Comparison of ENCODE assay signal across 27 cellular contexts in the genomic region with DNA sequence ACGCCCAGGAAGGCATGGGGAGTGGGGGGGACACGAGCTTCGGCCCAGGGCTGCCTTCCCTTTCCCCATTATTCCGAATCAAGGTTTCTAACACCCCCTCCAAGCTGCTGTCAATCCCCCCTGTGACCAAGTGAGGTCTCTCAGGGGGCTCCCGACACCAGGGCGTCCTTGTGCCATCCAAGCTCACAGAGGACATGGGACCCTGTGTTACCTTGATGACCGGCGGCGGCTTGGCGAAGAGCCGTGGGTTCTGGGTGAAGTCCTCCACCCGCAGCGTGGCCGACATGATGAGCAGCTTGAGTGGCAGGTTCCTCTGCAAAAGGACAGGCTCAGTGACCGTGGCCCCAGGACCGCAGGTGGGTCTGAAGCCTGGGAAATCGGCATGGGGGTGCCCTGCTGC.
"Had no signal": no experiment of that assay in that cellular context is flagged by ENCODE, and none has a peak within 500 bp of the region (broad histone marks: within the 10 kb centered on the region; RNA-seq: fewer than 3 reads in every experiment).

No MANE protein-coding gene starts in this region.

- H3K9me3 ChIP-seq: pancreas, prostate gland, right atrium auricular region, right lobe of liver, sigmoid colon, stomach, thoracic aorta, thyroid gland, tibial nerve, upper lobe of left lung, vagina had no signal

- H3K4me3 ChIP-seq: neural progenitor cell, pancreas, prostate gland, right atrium auricular region, right lobe of liver, sigmoid colon, stomach, thoracic aorta, thyroid gland, tibial nerve, upper lobe of left lung, vagina had no signal

- H3K36me3 ChIP-seq: neural progenitor cell had no signal

- H3K4me1 ChIP-seq: neural progenitor cell, pancreas, prostate gland, right atrium auricular region, right lobe of liver, sigmoid colon, stomach, thyroid gland, tibial nerve, upper lobe of left lung, vagina had no signal

- FAIRE-seq: pancreas, small intestine, urothelium cell line had no signal

- H3K4me3 Mint-ChIP-seq: natural killer cell; nephron; neural progenitor cell; stimulated activated effector memory CD8-positive, alpha-beta T cell treated with anti-CD3 and anti-CD28 coated beads, Interleukin-12 subunit alpha, Interleukin-12 subunit beta, amount 100 ng/mL, for 72 hours; stimulated activated naive B cell treated with anti-CD40 and anti-IgM and Interleukin-4, amounts not matched to agents 10 μg/mL and 1 μg/mL and 100 μg/mL, for 72 hours; stimulated activated naive CD8-positive, alpha-beta T cell treated with anti-CD3 and anti-CD28 coated beads, Interleukin-15, Interleukin-2, amounts not matched to agents 100 ng/mL and 50 ng/mL, for 24 hours had no signal

- H3K27ac Mint-ChIP-seq: natural killer cell; nephron; neural progenitor cell; stimulated activated naive B cell treated with anti-CD40 and anti-IgM and Interleukin-4, amounts not matched to agents 10 μg/mL and 1 μg/mL and 100 μg/mL, for 72 hours; stimulated activated naive CD8-positive, alpha-beta T cell treated with anti-CD3 and anti-CD28 coated beads, Interleukin-15, Interleukin-2, amounts not matched to agents 100 ng/mL and 50 ng/mL, for 24 hours had no signal

- H3K27me3 ChIP-seq: neural progenitor cell, pancreas, right atrium auricular region, right lobe of liver, sigmoid colon, stomach, thyroid gland, tibial nerve, upper lobe of left lung, vagina had no signal

- H3K4me2 ChIP-seq: neural progenitor cell had no signal

- ATAC-seq: natural killer cell; pancreas; right lobe of liver; stimulated activated effector memory CD8-positive, alpha-beta T cell treated with anti-CD3 and anti-CD28 coated beads, Interleukin-12 subunit alpha, Interleukin-12 subunit beta, amount 100 ng/mL, for 72 hours; stimulated activated naive B cell treated with anti-CD40 and anti-IgM and Interleukin-4, amounts not matched to agents 10 μg/mL and 1 μg/mL and 100 μg/mL, for 72 hours had no signal

- H3K9ac ChIP-seq: neural progenitor cell had no signal

- DNase-seq: natural killer cell; occipital lobe; retina; right lobe of liver; sigmoid colon; small intestine; stimulated activated CD4-positive, alpha-beta T cell treated with anti-CD3 and anti-CD28 coated beads, Interleukin-15, amount 100 ng/mL, for 24 hours; stimulated activated CD4-positive, alpha-beta T cell treated with anti-CD3 and anti-CD28 coated beads, Interleukin-2, amount 100 ng/mL, for 24 hours; stimulated activated CD4-positive, alpha-beta T cell treated with anti-CD3 and anti-CD28 coated beads, Interleukin-2, amount 100 ng/mL, for 48 hours; stimulated activated CD4-positive, alpha-beta T cell treated with anti-CD3 and anti-CD28 coated beads, Interleukin-4, amount 100 ng/mL, for 24 hours; stimulated activated naive B cell treated with anti-CD40 and anti-IgM and Interleukin-4, amounts not matched to agents 10 μg/mL and 1 μg/mL and 100 μg/mL, for 72 hours; stimulated activated naive CD4-positive, alpha-beta T cell treated with Interleukin-2 at 50 U/mL for 16 hours; stomach; thyroid gland; trophoblast cell; upper lobe of left lung had no signal

- H2AFZ ChIP-seq: neural progenitor cell had no signal

- H3K27ac ChIP-seq: neural progenitor cell, pancreas, prostate gland, right atrium auricular region, right lobe of liver, sigmoid colon, stomach, thoracic aorta, thyroid gland, tibial nerve, upper lobe of left lung, vagina had no signal

- H3K36me3 Mint-ChIP-seq: natural killer cell had no signal

- H3K27me3 Mint-ChIP-seq: stimulated activated naive B cell treated with anti-CD40 and anti-IgM and Interleukin-4, amounts not matched to agents 10 μg/mL and 1 μg/mL and 100 μg/mL, for 72 hours; stimulated activated naive CD8-positive, alpha-beta T cell treated with anti-CD3 and anti-CD28 coated beads, Interleukin-15, Interleukin-2, amounts not matched to agents 100 ng/mL and 50 ng/mL, for 24 hours had no signal

- H3K9me3 Mint-ChIP-seq: natural killer cell; nephron; neural progenitor cell; stimulated activated effector memory CD8-positive, alpha-beta T cell treated with anti-CD3 and anti-CD28 coated beads, Interleukin-12 subunit alpha, Interleukin-12 subunit beta, amount 100 ng/mL, for 72 hours; stimulated activated naive B cell treated with anti-CD40 and anti-IgM and Interleukin-4, amounts not matched to agents 10 μg/mL and 1 μg/mL and 100 μg/mL, for 72 hours; stimulated activated naive CD8-positive, alpha-beta T cell treated with anti-CD3 and anti-CD28 coated beads, Interleukin-15, Interleukin-2, amounts not matched to agents 100 ng/mL and 50 ng/mL, for 24 hours had no signal

- H3K4me1 Mint-ChIP-seq: natural killer cell; nephron; neural progenitor cell; stimulated activated effector memory CD8-positive, alpha-beta T cell treated with anti-CD3 and anti-CD28 coated beads, Interleukin-12 subunit alpha, Interleukin-12 subunit beta, amount 100 ng/mL, for 72 hours had no signal
